In genomic region chr16:4320030-4320429, GRCh38 we compare ENCODE assay signal across 1 cellular context.
TF ChIP-seq lines count a peak whose summit lies in the region.

No MANE protein-coding gene starts in this region.

TF ChIP-seq in A549, 52 proteins besides CTCF, POLR2A, EP300 and RAD21:
- no peak for TF ChIP-seq JUN (IDR thresholded peaks at IDR 0.05)
- TF ChIP-seq ZNF302 (CRISPR knock-in tag; IDR thresholded peaks at IDR 0.05): no peak
- no peak for TF ChIP-seq FOSB (CRISPR knock-in tag; IDR thresholded peaks at IDR 0.05)
- TF ChIP-seq ZSCAN20 (CRISPR knock-in tag; IDR thresholded peaks at IDR 0.05): no peak
- TF ChIP-seq HDAC2 (IDR thresholded peaks at IDR 0.05): no peak
- TF ChIP-seq FOXS1 (CRISPR knock-in tag; IDR thresholded peaks at IDR 0.05): no peak
- TF ChIP-seq MAX (IDR thresholded peaks at IDR 0.05): no peak
